11 cellular contexts compared by ENCODE assay signal in genomic region chr1:94068831-94069648, GRCh38. TPM values are rescaled to one million over a fixed set of nuclear protein-coding genes. Genes with fewer than 3 reads are reported as not detected.
DNase-seq lines count a peak whose midpoint lies in the region; ATAC-seq and TF ChIP-seq lines count a peak whose summit lies in the region.
"Had no signal": no experiment of that assay in that cellular context is flagged by ENCODE, and none has a peak within 500 bp of the region (broad histone marks: within the 10 kb centered on the region; RNA-seq: fewer than 3 reads in every experiment).

No MANE protein-coding gene starts in this region.

- H3K9me3 ChIP-seq in colonic mucosa (no peaks in the 10 kb centered on the region), mesodermal cell (ENCODE audit: control insufficient read depth, low read length) (no peaks in the 10 kb centered on the region), vagina (no peaks in the 10 kb centered on the region)

- no peak for DNase-seq in activated naive CD4-positive, alpha-beta T cell treated with anti-CD3 and anti-CD28 coated beads, Interleukin-2, amount 10 ng/mL, durations not matched to agents 7 days and 5 days
- no peak for DNase-seq in activated naive CD4-positive, alpha-beta T cell treated with Interleukin-2 at 50 U/mL for 16 hours
- peak; percentile 71 for DNase-seq in colonic mucosa
- no peak for DNase-seq in vagina (ENCODE audit: extremely low spot score in 2 of 2)
- DNase-seq: activated effector memory CD4-positive, alpha-beta T cell treated with anti-CD3 and anti-CD28 coated beads, Interleukin-2, amount 50 U/mL, for 16 hours; natural killer cell; NCI-H1436 had no signal

- no peaks in the 10 kb centered on the region for H3K9me3 Mint-ChIP-seq in activated naive CD4-positive, alpha-beta T cell treated with anti-CD3 and anti-CD28 coated beads, Interleukin-2, amount 10 ng/mL, durations not matched to agents 7 days and 5 days
- H3K9me3 Mint-ChIP-seq: natural killer cell had no signal

- peaks cover 24% of the 10 kb centered on the region for H3K27me3 Mint-ChIP-seq in activated naive CD4-positive, alpha-beta T cell treated with anti-CD3 and anti-CD28 coated beads, Interleukin-2, amount 10 ng/mL, durations not matched to agents 7 days and 5 days

- no peaks in the 10 kb centered on the region for H3K36me3 Mint-ChIP-seq in activated naive CD4-positive, alpha-beta T cell treated with anti-CD3 and anti-CD28 coated beads, Interleukin-2, amount 10 ng/mL, durations not matched to agents 7 days and 5 days
- H3K36me3 Mint-ChIP-seq: natural killer cell had no signal

- CTCF ChIA-PET in activated naive CD4-positive, alpha-beta T cell treated with anti-CD3 and anti-CD28 coated beads, Interleukin-2, amount 10 ng/mL, durations not matched to agents 7 days and 5 days (lab: Charles Lee) = no interaction called here

- H3K4me1 ChIP-seq in colonic mucosa (peaks cover 15% of the 10 kb centered on the region), mesodermal cell (ENCODE audit: control insufficient read depth, insufficient read depth, low read length, poor library complexity, severe bottlenecking) (peaks cover 48% of the 10 kb centered on the region), vagina (peaks cover 36% of the 10 kb centered on the region)

- ATAC-seq in HG02970 (IDR thresholded peaks at IDR 0.05; ENCODE audit: low FRiP score, unreplicated experiment) (no peak), HG03521 (IDR thresholded peaks at IDR 0.05; ENCODE audit: unreplicated experiment) (no peak), HG02798 (IDR thresholded peaks at IDR 0.05; ENCODE audit: poor library complexity, unreplicated experiment) (no peak)
- ATAC-seq: natural killer cell had no signal

- H3K27ac ChIP-seq in colonic mucosa (peak overlapping the region; percentile 79), mesodermal cell (ENCODE audit: low read depth, low read length, severe bottlenecking) (peak overlapping the region; percentile 67), vagina (peak overlapping the region; percentile 53)

- H3K36me3 ChIP-seq in colonic mucosa = no peaks in the 10 kb centered on the region
- H3K36me3 ChIP-seq in mesodermal cell (ENCODE audit: control insufficient read depth, insufficient read depth, low read length) = no peaks in the 10 kb centered on the region
- no peaks in the 10 kb centered on the region for H3K36me3 ChIP-seq in vagina

- H3K9ac ChIP-seq in colonic mucosa (ENCODE audit: low read depth in 2 of 2, low read length in 2 of 2) = peak overlapping the region in 1 of 2 donors; percentile 38

- intact Hi-C loops in colonic mucosa (cut with DNase I) = no loop called here
- intact Hi-C loops in vagina (cut with DNase I) = no loop called here

- H3K4me1 Mint-ChIP-seq in activated naive CD4-positive, alpha-beta T cell treated with anti-CD3 and anti-CD28 coated beads, Interleukin-2, amount 10 ng/mL, durations not matched to agents 7 days and 5 days = peaks cover 13% of the 10 kb centered on the region

- no peak overlapping the region for H3K4me3 Mint-ChIP-seq in activated naive CD4-positive, alpha-beta T cell treated with anti-CD3 and anti-CD28 coated beads, Interleukin-2, amount 10 ng/mL, durations not matched to agents 7 days and 5 days
- H3K4me3 Mint-ChIP-seq: natural killer cell had no signal

- TF ChIP-seq POLR2A in vagina (IDR thresholded peaks at IDR 0.05) = no peak

- 67 to 72% methylated on average over 9 to 12 of the region's 12 CpGs for WGBS in mesodermal cell (ENCODE audit: insufficient coverage in 2 of 2), 2 experiments

- H3K27me3 ChIP-seq in colonic mucosa (no peaks in the 10 kb centered on the region), vagina (no peaks in the 10 kb centered on the region)

- TF ChIP-seq CTCF in colonic mucosa (IDR thresholded peaks at IDR 0.05) = no peak
- no peak for TF ChIP-seq CTCF in vagina (IDR thresholded peaks at IDR 0.05)

- H3K27ac Mint-ChIP-seq in activated naive CD4-positive, alpha-beta T cell treated with anti-CD3 and anti-CD28 coated beads, Interleukin-2, amount 10 ng/mL, durations not matched to agents 7 days and 5 days = peak overlapping the region; percentile 15
- H3K27ac Mint-ChIP-seq: natural killer cell had no signal

- H3K4me3 ChIP-seq in colonic mucosa = no peak overlapping the region
- H3K4me3 ChIP-seq in mesodermal cell (ENCODE audit: extremely low read depth, insufficient read depth, low read length, poor library complexity, severe bottlenecking) = no peak overlapping the region
- no peak overlapping the region for H3K4me3 ChIP-seq in vagina

RNA-seq across cellular contexts. Expression of gene ABCA4, which starts 51.9 kb away (rescaled TPM):
- total RNA-seq in colonic mucosa (under 1 TPM; 0.02 to 0.27 TPM), vagina (0.49 TPM)
- 9.5 TPM for polyA plus RNA-seq in mesodermal cell (2013, experiment 1 of 2)
- 8.2 TPM for polyA plus RNA-seq in mesodermal cell (2013, experiment 2 of 2)
